Comparison of ENCODE assay signal across 1 cellular context in the genomic region with DNA sequence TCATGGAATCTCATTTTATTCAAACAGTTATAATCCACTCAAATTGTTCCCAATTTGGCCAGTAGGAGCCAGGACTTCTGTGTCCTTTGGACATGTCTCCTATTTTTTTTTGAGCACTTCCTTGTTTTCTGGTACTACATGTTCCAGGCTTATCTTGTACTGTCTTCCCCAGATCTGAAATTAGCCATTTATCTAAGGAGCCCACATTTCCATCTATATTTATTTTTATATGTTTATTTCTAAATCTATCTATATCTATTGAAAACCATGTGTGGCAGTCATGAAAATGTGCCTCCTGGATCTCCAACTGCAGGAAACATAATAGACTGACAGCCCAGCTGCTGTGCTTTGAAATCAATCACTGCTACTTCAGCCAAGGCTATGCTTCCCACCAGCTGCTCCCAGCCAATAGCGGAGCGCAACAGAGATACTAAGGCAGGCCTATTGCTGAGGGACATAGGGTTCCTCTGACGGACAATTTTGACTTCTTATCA.
TF ChIP-seq lines count a peak whose summit lies in the region.

No MANE protein-coding gene starts in this region.

TF ChIP-seq in SK-N-SH treated with all-trans-retinoic acid at 6 μM for 48 hours, 23 proteins besides CTCF, POLR2A, EP300 and RAD21 (continued from another document):
- TF ChIP-seq, protein P1, sequence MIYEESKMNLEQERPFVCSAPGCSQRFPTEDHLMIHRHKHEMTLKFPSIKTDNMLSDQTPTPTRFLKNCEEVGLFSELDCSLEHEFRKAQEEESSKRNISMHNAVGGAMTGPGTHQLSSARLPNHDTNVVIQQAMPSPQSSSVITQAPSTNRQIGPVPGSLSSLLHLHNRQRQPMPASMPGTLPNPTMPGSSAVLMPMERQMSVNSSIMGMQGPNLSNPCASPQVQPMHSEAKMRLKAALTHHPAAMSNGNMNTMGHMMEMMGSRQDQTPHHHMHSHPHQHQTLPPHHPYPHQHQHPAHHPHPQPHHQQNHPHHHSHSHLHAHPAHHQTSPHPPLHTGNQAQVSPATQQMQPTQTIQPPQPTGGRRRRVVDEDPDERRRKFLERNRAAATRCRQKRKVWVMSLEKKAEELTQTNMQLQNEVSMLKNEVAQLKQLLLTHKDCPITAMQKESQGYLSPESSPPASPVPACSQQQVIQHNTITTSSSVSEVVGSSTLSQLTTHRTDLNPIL (CRISPR knock-in tag; IDR thresholded peaks at IDR 0.05; ENCODE audit: low read depth): no peak
- TF ChIP-seq ZNF565 (CRISPR knock-in tag; conservative IDR thresholded peaks at IDR 0.05; ENCODE audit: low read depth) (no peak), OSR1 (CRISPR knock-in tag; IDR thresholded peaks at IDR 0.05) (no peak)
